ENCODE assay signal across 16 cellular contexts in the genomic region with DNA sequence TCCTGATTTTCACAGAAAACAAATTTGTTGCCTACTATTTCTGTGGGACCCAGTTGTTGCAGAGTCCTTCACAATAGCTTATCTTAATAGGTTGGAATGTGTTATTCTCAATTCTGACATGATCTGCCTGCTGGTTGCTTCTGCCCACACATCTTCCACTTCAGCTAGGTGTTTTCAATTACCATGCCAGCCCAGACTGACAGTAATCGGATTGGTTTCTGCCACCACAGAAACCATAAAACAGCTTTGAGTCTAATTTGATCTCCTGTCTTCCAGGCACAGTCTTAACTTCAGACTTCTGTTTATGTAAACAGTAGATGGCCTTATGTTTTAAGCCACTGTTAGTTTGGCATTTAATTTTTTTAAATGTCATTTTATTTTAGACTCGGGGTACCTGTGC.
DNase-seq lines count a peak whose midpoint lies in the region; ATAC-seq and TF ChIP-seq lines count a peak whose summit lies in the region.
"Had no signal": no experiment of that assay in that cellular context is flagged by ENCODE, and none has a peak within 500 bp of the region (broad histone marks: within the 10 kb centered on the region; RNA-seq: fewer than 3 reads in every experiment).

No MANE protein-coding gene starts in this region.

- H3K27ac Mint-ChIP-seq in activated CD8-positive, alpha-beta T cell treated with anti-CD3 and anti-CD28 coated beads for 36 hours, result no peak overlapping the region
- no peak overlapping the region for H3K27ac Mint-ChIP-seq in activated CD8-positive, alpha-beta T cell treated with anti-CD3 and anti-CD28 coated beads, Interleukin-2, amount 10 ng/mL, durations not matched to agents 7 days and 5 days
- H3K27ac Mint-ChIP-seq: CD8-positive, alpha-beta T cell; GM23338; H9; IgD-negative memory B cell had no signal

- TF ChIP-seq CTCF in activated CD8-positive, alpha-beta T cell treated with anti-CD3 and anti-CD28 coated beads for 36 hours (IDR thresholded peaks at IDR 0.05), result no peak
- TF ChIP-seq CTCF in colonic mucosa (IDR thresholded peaks at IDR 0.05), result no peak

- H3K4me1 Mint-ChIP-seq in activated CD8-positive, alpha-beta T cell treated with anti-CD3 and anti-CD28 coated beads for 36 hours (ENCODE audit: low read depth), result no peaks in the 10 kb centered on the region
- H3K4me1 Mint-ChIP-seq in activated CD8-positive, alpha-beta T cell treated with anti-CD3 and anti-CD28 coated beads, Interleukin-2, amount 10 ng/mL, durations not matched to agents 7 days and 5 days (ENCODE audit: low read depth), result no peaks in the 10 kb centered on the region
- H3K4me1 Mint-ChIP-seq: IgD-negative memory B cell had no signal

- H3K9ac ChIP-seq in colonic mucosa (ENCODE audit: low read depth in 2 of 2, low read length in 2 of 2), result no peak overlapping the region

- CTCF ChIA-PET in activated CD8-positive, alpha-beta T cell treated with anti-CD3 and anti-CD28 coated beads for 36 hours (lab: Charles Lee), result interaction anchor here (0.8 to 0.9 kb wide), 2 partner anchors 91 to 253 kb away, joined by 3 read pairs; no protein-coding TSS in a partner anchor
- CTCF ChIA-PET in activated CD8-positive, alpha-beta T cell treated with anti-CD3 and anti-CD28 coated beads, Interleukin-2, amount 10 ng/mL, durations not matched to agents 7 days and 5 days (lab: Charles Lee), result no interaction called here

- 95 to 97% methylated on average over 2 of the region's 2 CpGs for WGBS in aorta, 2 donors

- H3K27ac ChIP-seq in aorta (ENCODE audit: low read depth in 1 of 2, low read length in 2 of 2), result no peak overlapping the region
- no peak overlapping the region for H3K27ac ChIP-seq in colonic mucosa
- H3K27ac ChIP-seq: 22Rv1 had no signal

- H3K4me3 ChIP-seq in aorta (ENCODE audit: low read length in 2 of 2) (no peak overlapping the region), colonic mucosa (no peak overlapping the region)
- H3K4me3 ChIP-seq: GM12878, GM23338 had no signal

- ATAC-seq in activated CD8-positive, alpha-beta T cell treated with anti-CD3 and anti-CD28 coated beads for 36 hours, result no peak
- ATAC-seq in activated CD8-positive, alpha-beta T cell treated with anti-CD3 and anti-CD28 coated beads, Interleukin-2, amount 10 ng/mL, durations not matched to agents 7 days and 5 days, result no peak
- ATAC-seq in aorta (ENCODE audit: low FRiP score), result no peak
- ATAC-seq: CD8-positive, alpha-beta T cell; GM12878; GM23338 had no signal

- no peaks in the 10 kb centered on the region for H3K9me3 ChIP-seq in aorta (ENCODE audit: control insufficient read depth, low read length)
- no peaks in the 10 kb centered on the region for H3K9me3 ChIP-seq in colonic mucosa
- H3K9me3 ChIP-seq: Caco-2 had no signal

- H3K9me3 Mint-ChIP-seq in activated CD8-positive, alpha-beta T cell treated with anti-CD3 and anti-CD28 coated beads for 36 hours, result no peaks in the 10 kb centered on the region
- no peaks in the 10 kb centered on the region for H3K9me3 Mint-ChIP-seq in activated CD8-positive, alpha-beta T cell treated with anti-CD3 and anti-CD28 coated beads, Interleukin-2, amount 10 ng/mL, durations not matched to agents 7 days and 5 days (ENCODE audit: insufficient read depth)
- H3K9me3 Mint-ChIP-seq: CD8-positive, alpha-beta T cell; GM23338; H9; IgD-negative memory B cell had no signal

- H3K36me3 ChIP-seq in aorta (ENCODE audit: control insufficient read depth in 1 of 2, insufficient read depth in 2 of 2, low read length in 1 of 2) (no peaks in the 10 kb centered on the region), colonic mucosa (no peaks in the 10 kb centered on the region)

- no peaks in the 10 kb centered on the region for H3K36me3 Mint-ChIP-seq in activated CD8-positive, alpha-beta T cell treated with anti-CD3 and anti-CD28 coated beads for 36 hours (ENCODE audit: low read depth)
- no peaks in the 10 kb centered on the region for H3K36me3 Mint-ChIP-seq in activated CD8-positive, alpha-beta T cell treated with anti-CD3 and anti-CD28 coated beads, Interleukin-2, amount 10 ng/mL, durations not matched to agents 7 days and 5 days (ENCODE audit: low read depth)
- H3K36me3 Mint-ChIP-seq: CD14-positive monocyte; CD8-positive, alpha-beta T cell had no signal

- H3K4me1 ChIP-seq in aorta (ENCODE audit: control insufficient read depth in 1 of 2, insufficient read depth in 2 of 2, low read length in 2 of 2) (no peaks in the 10 kb centered on the region), colonic mucosa (no peaks in the 10 kb centered on the region)

- POLR2A ChIA-PET in activated CD8-positive, alpha-beta T cell treated with anti-CD3 and anti-CD28 coated beads for 36 hours (lab: Charles Lee), result no interaction called here
- POLR2A ChIA-PET in activated CD8-positive, alpha-beta T cell treated with anti-CD3 and anti-CD28 coated beads, Interleukin-2, amount 10 ng/mL, durations not matched to agents 7 days and 5 days (lab: Charles Lee), result no interaction called here

- intact Hi-C loops in activated CD8-positive, alpha-beta T cell treated with anti-CD3 and anti-CD28 coated beads for 36 hours (cut with micrococcal nuclease), result no loop called here
- intact Hi-C loops in aorta (cut with DNase I) (no loop called here), colonic mucosa (cut with DNase I) (no loop called here), posterior cingulate gyrus (cut with DNase I) (no loop called here)

- H3K27me3 ChIP-seq in aorta (ENCODE audit: control insufficient read depth in 1 of 2, insufficient read depth in 2 of 2, low read length in 1 of 2) (no peaks in the 10 kb centered on the region), colonic mucosa (no peaks in the 10 kb centered on the region)

- H3K4me3 Mint-ChIP-seq in activated CD8-positive, alpha-beta T cell treated with anti-CD3 and anti-CD28 coated beads for 36 hours, result no peak overlapping the region
- H3K4me3 Mint-ChIP-seq in activated CD8-positive, alpha-beta T cell treated with anti-CD3 and anti-CD28 coated beads, Interleukin-2, amount 10 ng/mL, durations not matched to agents 7 days and 5 days, result no peak overlapping the region
- H3K4me3 Mint-ChIP-seq: CD14-positive monocyte; CD8-positive, alpha-beta T cell; GM23338; H9; IgD-negative memory B cell had no signal

- peak; percentile 4 for DNase-seq in activated CD8-positive, alpha-beta T cell treated with anti-CD3 and anti-CD28 coated beads for 36 hours
- no peak for DNase-seq in activated CD8-positive, alpha-beta T cell treated with anti-CD3 and anti-CD28 coated beads, Interleukin-2, amount 10 ng/mL, durations not matched to agents 7 days and 5 days
- DNase-seq in NCI-H2227 treated with DMSO at 0.1 percent for 48 hours (lab: John Stamatoyannopoulos, UW) (peak; percentile 52), myocyte (ENCODE audit: low read depth) (peak; percentile 57), aorta (no peak), colonic mucosa (no peak), NCI-H2171 (lab: John Stamatoyannopoulos, UW) (no peak), posterior cingulate gyrus (no peak)
- DNase-seq: Caco-2; CD8-positive, alpha-beta T cell; H9 had no signal

- no peaks in the 10 kb centered on the region for H3K27me3 Mint-ChIP-seq in activated CD8-positive, alpha-beta T cell treated with anti-CD3 and anti-CD28 coated beads for 36 hours
- H3K27me3 Mint-ChIP-seq in activated CD8-positive, alpha-beta T cell treated with anti-CD3 and anti-CD28 coated beads, Interleukin-2, amount 10 ng/mL, durations not matched to agents 7 days and 5 days (ENCODE audit: low read depth), result peaks cover 5% of the 10 kb centered on the region

Comparison
In these comparisons a context has a peak if more than half of its experiments do, and no peak if none do; other contexts are left out.
1. DNase-seq: peak in activated CD8-positive, alpha-beta T cell treated with anti-CD3 and anti-CD28 coated beads for 36 hours (single experiment), NCI-H2227 treated with DMSO at 0.1 percent for 48 hours (single experiment) and myocyte (single experiment); none in activated CD8-positive, alpha-beta T cell treated with anti-CD3 and anti-CD28 coated beads, Interleukin-2, amount 10 ng/mL, durations not matched to agents 7 days and 5 days (single experiment), aorta (0 of 2), colonic mucosa (single experiment), NCI-H2171 (single experiment) and posterior cingulate gyrus (0 of 10).